7 cellular contexts compared by ENCODE assay signal in genomic region chr2:61851270-61851669, GRCh38. TPM values are rescaled to one million over a fixed set of nuclear protein-coding genes. Genes with fewer than 3 reads are reported as not detected.
DNase-seq lines count a peak whose midpoint lies in the region; ATAC-seq, FAIRE-seq and TF ChIP-seq lines count a peak whose summit lies in the region.
"Not testable (repeated sequence)": the region's sequence is repeated elsewhere in the genome, so short reads cannot be mapped to it uniquely, and the experiment has no call there.

No MANE protein-coding gene starts in this region.

- not testable (repeated sequence) for H3K9me3 ChIP-seq in Panc1 (ENCODE audit: control insufficient read depth, insufficient read depth, low read depth, low read length); K562 (replicated peaks; ENCODE audit: control insufficient read depth, insufficient read depth, low read depth, low read length)

- not testable (repeated sequence) for H3K27ac Mint-ChIP-seq in GM23338, HFFc6, nephron, progenitor cell of endocrine pancreas

- not testable (repeated sequence) for H3K9me2 ChIP-seq in GM23338 (ENCODE audit: insufficient read depth)

- not testable (repeated sequence) for H3K9ac ChIP-seq in K562 (ENCODE audit: insufficient read depth in 1 of 2, low read depth in 2 of 2, low read length in 2 of 2)

- peak; percentile 19 for DNase-seq in GM23338 (ENCODE audit: low spot score)
- DNase-seq in HFFc6; Panc1 (ENCODE audit: low read depth, low spot score); K562 (ENCODE audit: extremely low read depth in 1 of 4, low spot score in 3 of 4); progenitor cell of endocrine pancreas (ENCODE audit: low spot score, unreplicated experiment): not testable (repeated sequence)

- in situ Hi-C loops in Panc1 (cut with HindIII; ENCODE audit: low pct_unique_long_range_greater_than_20kb, low sequenced_read_pairs); K562 (cut with MboI): not testable (repeated sequence)

- FAIRE-seq in K562 (lab: Jason Lieb, UNC) = not testable (repeated sequence)

- H3K36me3 ChIP-seq in GM23338 (ENCODE audit: insufficient read depth); Panc1 (ENCODE audit: control insufficient read depth, insufficient read depth, low read length); K562 (ENCODE audit: control insufficient read depth, insufficient read depth, low read length): not testable (repeated sequence)

- intact Hi-C loops in Panc1 (cut with micrococcal nuclease; ENCODE audit: unreplicated experiment); K562 (cut with micrococcal nuclease): not testable (repeated sequence)

- H4K20me1 ChIP-seq in GM23338 (replicated peaks; ENCODE audit: insufficient read depth); K562 (replicated peaks; ENCODE audit: control insufficient read depth, insufficient read depth, low read length): not testable (repeated sequence)

- H3K4me2 ChIP-seq in GM23338; K562 (ENCODE audit: insufficient read depth, low read length): not testable (repeated sequence)

- H3K9me3 Mint-ChIP-seq in GM23338; HFFc6; nephron; progenitor cell of endocrine pancreas (ENCODE audit: low read depth): not testable (repeated sequence)

- peak in 1 of 2 experiments; percentile 15; a peak in 1 of 4 replicates for TF ChIP-seq RAD21 in K562 (CRISPR knock-in tag; conservative IDR thresholded peaks at IDR 0.05 in 1 of 2, IDR thresholded peaks at IDR 0.05 in 1 of 2)

- H3K9me1 ChIP-seq in K562 (ENCODE audit: control insufficient read depth, insufficient read depth, low read length) = not testable (repeated sequence)

- not testable (repeated sequence) for H3K4me1 ChIP-seq in GM23338 (ENCODE audit: insufficient read depth); Panc1 (ENCODE audit: control insufficient read depth, insufficient read depth, low read length)
- H3K4me1 ChIP-seq in K562 (replicated peaks in 1 of 2; ENCODE audit: control insufficient read depth in 2 of 2, insufficient read depth in 2 of 2, low read length in 2 of 2) = peaks cover 0 to 14% of the 10 kb centered on the region in 2 experiments; a peak in 3 of 5 replicates

- WGBS in K562 (ENCODE audit: insufficient coverage, low coverage, missing lambda C conversion rate) = 23% methylated on average over 10 of the region's 10 CpGs

- not testable (repeated sequence) for H3K36me3 Mint-ChIP-seq in GM23338 (ENCODE audit: low read depth); HFFc6 (ENCODE audit: low read depth); nephron (ENCODE audit: low read depth); progenitor cell of endocrine pancreas (ENCODE audit: insufficient read depth)

- TF ChIP-seq CTCF in 22Rv1 (IDR thresholded peaks at IDR 0.05) (peak; percentile 20; the same call in 1 of the 2 replicates), GM23338 (conservative IDR thresholded peaks at IDR 0.05; ENCODE audit: low read depth in 2 of 2) (peak; percentile 32 to 47), HFFc6 (IDR thresholded peaks at IDR 0.05) (peak; percentile 35), Panc1 (IDR thresholded peaks at IDR 0.05) (peak; percentile 49; the same call in 1 of the 2 replicates), K562 (IDR thresholded peaks at IDR 0.05 in 2 of 3, conservative IDR thresholded peaks at IDR 0.05 in 1 of 3; ENCODE audit: insufficient read depth in 2 of 3, low read depth in 1 of 3, low read length in 3 of 3) (0 out of 6 replicates have a peak, but pooled peaks have one; percentile 9 to 26 (median 12)), progenitor cell of endocrine pancreas (IDR thresholded peaks at IDR 0.05; ENCODE audit: unreplicated experiment) (peak; percentile 8)
- not testable (repeated sequence) for TF ChIP-seq CTCF in nephron (IDR thresholded peaks at IDR 0.05; ENCODE audit: unreplicated experiment in 3 of 3)

- H3K4me3 ChIP-seq in GM23338; Panc1 (ENCODE audit: low read depth in 2 of 2, low read length in 2 of 2); K562: not testable (repeated sequence)

- H3K79me2 ChIP-seq in GM23338 (replicated peaks; ENCODE audit: insufficient read depth); K562 (ENCODE audit: control insufficient read depth, insufficient read depth, low read length): not testable (repeated sequence)

- POLR2A ChIA-PET in Panc1 (lab: Charles Lee) = not testable (repeated sequence)
- POLR2A ChIA-PET in K562 (lab: Yijun Ruan, JAX) = interaction anchor here (1.0 to 1.4 kb wide), 3 partner anchors 9 to 13 kb away, joined by 3 to 4 read pairs (median 3); no protein-coding TSS in a partner anchor

- H3K4me3 Mint-ChIP-seq in GM23338; HFFc6; progenitor cell of endocrine pancreas (ENCODE audit: low read depth): not testable (repeated sequence)
- H3K4me3 Mint-ChIP-seq in nephron = peak overlapping the region; percentile 23 to 55 (median 49)

- not testable (repeated sequence) for TF ChIP-seq EP300 in K562 (IDR thresholded peaks at IDR 0.05; ENCODE audit: low read length)

- not testable (repeated sequence) for H3F3A ChIP-seq in GM23338 (replicated peaks; ENCODE audit: low read depth)

- H3K27me3 Mint-ChIP-seq in GM23338 (ENCODE audit: insufficient read depth, low read depth, poor library complexity) = peaks cover 16% of the 10 kb centered on the region
- H3K27me3 Mint-ChIP-seq in HFFc6 (ENCODE audit: insufficient read depth); nephron (ENCODE audit: low read depth); progenitor cell of endocrine pancreas: not testable (repeated sequence)

- H3K27ac ChIP-seq in 22Rv1; GM23338 (ENCODE audit: low read depth); Panc1 (ENCODE audit: low read length); K562 (ENCODE audit: extremely low read depth, low read depth, low read length): not testable (repeated sequence)

- CTCF ChIA-PET in Panc1 (lab: Charles Lee) = interaction anchor here (0.7 kb wide), 2 partner anchors 37 to 58 kb away, joined by 3 read pairs; no protein-coding TSS in a partner anchor
- CTCF ChIA-PET in K562 (lab: Yijun Ruan, JAX; ENCODE audit: low intra/inter-chr PET ratio) = not testable (repeated sequence)

- not testable (repeated sequence) for BruUV-seq in Panc1 (replicated peaks; lab: Mats Ljungman, UMichigan); K562 (replicated peaks; lab: Mats Ljungman, UMichigan)

- H2AFZ ChIP-seq in GM23338; K562 (ENCODE audit: low read depth, low read length): not testable (repeated sequence)

- H3K27me3 ChIP-seq in GM23338 (ENCODE audit: insufficient read depth); Panc1 (ENCODE audit: control insufficient read depth, insufficient read depth, low read length); K562 (ENCODE audit: control insufficient read depth in 2 of 2, insufficient read depth in 2 of 2, low read length in 2 of 2): not testable (repeated sequence)

- not testable (repeated sequence) for ATAC-seq in GM23338, Panc1, K562

- H3K4me1 Mint-ChIP-seq in GM23338 (peaks cover 11% of the 10 kb centered on the region; the same call in 2 of the 3 replicates), HFFc6 (ENCODE audit: low read depth) (peaks cover 25% of the 10 kb centered on the region)
- not testable (repeated sequence) for H3K4me1 Mint-ChIP-seq in nephron; progenitor cell of endocrine pancreas (ENCODE audit: low read depth)

- not testable (repeated sequence) for TF ChIP-seq POLR2A in K562 (conservative IDR thresholded peaks at IDR 0.05)

RNA-seq across cellular contexts. Expression of gene FAM161A, which starts 2.6 kb away (rescaled TPM):
- total RNA-seq in GM23338 (2014; rRNA removed; shearing (Covaris generic)) = 13.1 and 16.2 TPM in 2 replicates
- polyA plus RNA-seq in GM23338 (2016; fragmentation: Nextera tagmentation; extraction: Ambion mirVana) (24.8 and 27.4 TPM in 2 replicates), K562 (2011; rRNA removed) (0.35 and 0.45 TPM in 2 replicates), K562 (2014; fragmentation: Illumina TruSeq; extraction: Trizol) (1.00 and 1.0 TPM in 2 replicates), K562 (2014; fragmentation: Nextera tagmentation; extraction: Ambion mirVana) (under 1 TPM; 0.29 to 0.39 TPM), K562 (2014; rRNA removed) (0.63 and 1.3 TPM in 2 replicates)
- 1 to 10 TPM; 1.2 to 2.2 (median 1.7) TPM for total RNA-seq in HFFc6 (2021; fragmentation: NEBNext Ultra II Directional; extraction: Animal tissue kit (Norgen Biotek cat#: 25700))
- total RNA-seq in Panc1 (2021; ENCODE audit: unreplicated experiment) (10.1 TPM), K562 (2014; rRNA removed) (0.27 and 0.82 TPM in 2 replicates), K562 (2014; rRNA removed; fragmentation: Illumina TruSeq; extraction: Trizol) (1.4 and 1.6 TPM in 2 replicates), K562 (2015; rRNA removed; fragmentation: Illumina TruSeq; extraction: Trizol) (1.0 and 1.4 TPM in 2 replicates), K562 (2021) (0.72 and 0.80 TPM in 2 replicates), progenitor cell of endocrine pancreas (19.0 and 23.7 TPM in 2 replicates)
- polyA plus RNA-seq in Panc1 (2012; ENCODE audit: insufficient read length) = 4.5 TPM
- 0.53 and 2.1 TPM in 2 replicates for total RNA-seq in K562 (2011; cell fraction: chromatin; rRNA removed; ENCODE audit: low replicate concordance)
- 0.33 and 0.66 TPM in 2 replicates for total RNA-seq in K562 (2011; cell fraction: nucleolus; rRNA removed)
- total RNA-seq in K562 (2011; cell fraction: nucleoplasm; rRNA removed) = 0.46 and 0.59 TPM in 2 replicates
- 0.04 and 0.15 TPM in 2 replicates for polyA plus RNA-seq in K562 (2011; cell fraction: cytosol; rRNA removed)
- 0.37 and 0.58 TPM in 2 replicates for polyA plus RNA-seq in K562 (2011; cell fraction: nucleus; rRNA removed)
- polyA plus RNA-seq in K562 (2012) = 0.40 and 0.57 TPM in 2 replicates
- 0.46 and 0.51 TPM in 2 replicates for polyA minus RNA-seq in K562 (2011; rRNA and poly(A)+ RNA removed)
- polyA minus RNA-seq in K562 (2011; cell fraction: cytosol; rRNA and poly(A)+ RNA removed) = not detected in 2 replicates
- 0.40 and 0.67 TPM in 2 replicates for polyA minus RNA-seq in K562 (2011; cell fraction: nucleus; rRNA and poly(A)+ RNA removed)

RNA-seq across cellular contexts. Expression of gene CCT4, which starts 37.2 kb away (rescaled TPM):
- total RNA-seq in GM23338 (2014; rRNA removed; shearing (Covaris generic)) = 343 and 378 TPM in 2 replicates
- polyA plus RNA-seq in GM23338 (2016; fragmentation: Nextera tagmentation; extraction: Ambion mirVana) (314 and 333 TPM in 2 replicates), K562 (2011; rRNA removed) (230 and 345 TPM in 2 replicates), K562 (2014; fragmentation: Illumina TruSeq; extraction: Trizol) (303 and 305 TPM in 2 replicates), K562 (2014; fragmentation: Nextera tagmentation; extraction: Ambion mirVana) (100 to 1,000 TPM; 101 to 157 TPM), K562 (2014; rRNA removed) (228 and 263 TPM in 2 replicates)
- 100 to 1,000 TPM; 200 to 250 (median 220) TPM for total RNA-seq in HFFc6 (2021; fragmentation: NEBNext Ultra II Directional; extraction: Animal tissue kit (Norgen Biotek cat#: 25700))
- total RNA-seq in Panc1 (2021; ENCODE audit: unreplicated experiment) (239 TPM), K562 (2014; rRNA removed) (247 and 314 TPM in 2 replicates), K562 (2014; rRNA removed; fragmentation: Illumina TruSeq; extraction: Trizol) (367 and 401 TPM in 2 replicates), K562 (2015; rRNA removed; fragmentation: Illumina TruSeq; extraction: Trizol) (334 and 336 TPM in 2 replicates), K562 (2021) (368 and 369 TPM in 2 replicates), progenitor cell of endocrine pancreas (166 and 167 TPM in 2 replicates)
- 141 TPM for polyA plus RNA-seq in Panc1 (2012; ENCODE audit: insufficient read length)
- 61.0 and 77.5 TPM in 2 replicates for total RNA-seq in K562 (2011; cell fraction: chromatin; rRNA removed; ENCODE audit: low replicate concordance)
- total RNA-seq in K562 (2011; cell fraction: nucleolus; rRNA removed) = 53.8 and 58.2 TPM in 2 replicates
- 73.7 and 82.9 TPM in 2 replicates for total RNA-seq in K562 (2011; cell fraction: nucleoplasm; rRNA removed)
- 96.7 and 163 TPM in 2 replicates for polyA plus RNA-seq in K562 (2011; cell fraction: cytosol; rRNA removed)
- 72.5 and 101 TPM in 2 replicates for polyA plus RNA-seq in K562 (2011; cell fraction: nucleus; rRNA removed)
- 283 and 320 TPM in 2 replicates for polyA plus RNA-seq in K562 (2012)
- polyA minus RNA-seq in K562 (2011; rRNA and poly(A)+ RNA removed) = 268 and 284 TPM in 2 replicates
- 186 and 192 TPM in 2 replicates for polyA minus RNA-seq in K562 (2011; cell fraction: cytosol; rRNA and poly(A)+ RNA removed)
- 34.2 and 51.4 TPM in 2 replicates for polyA minus RNA-seq in K562 (2011; cell fraction: nucleus; rRNA and poly(A)+ RNA removed)

RNA-seq across cellular contexts. Expression of gene COMMD1, which starts 54.2 kb away (rescaled TPM):
- 19.1 and 54.9 TPM in 2 replicates for total RNA-seq in GM23338 (2014; rRNA removed; shearing (Covaris generic))
- polyA plus RNA-seq in GM23338 (2016; fragmentation: Nextera tagmentation; extraction: Ambion mirVana) (73.9 and 83.7 TPM in 2 replicates), K562 (2011; rRNA removed) (31.3 and 35.6 TPM in 2 replicates), K562 (2014; fragmentation: Illumina TruSeq; extraction: Trizol) (21.4 and 21.7 TPM in 2 replicates), K562 (2014; fragmentation: Nextera tagmentation; extraction: Ambion mirVana) (10 to 100 TPM; 56.6 to 77.0 TPM), K562 (2014; rRNA removed) (17.3 and 22.7 TPM in 2 replicates)
- total RNA-seq in HFFc6 (2021; fragmentation: NEBNext Ultra II Directional; extraction: Animal tissue kit (Norgen Biotek cat#: 25700)) = 10 to 100 TPM; 41.1 to 53.6 (median 48.3) TPM
- total RNA-seq in Panc1 (2021; ENCODE audit: unreplicated experiment) (40.3 TPM), K562 (2014; rRNA removed) (14.4 and 15.4 TPM in 2 replicates), K562 (2014; rRNA removed; fragmentation: Illumina TruSeq; extraction: Trizol) (21.4 and 23.6 TPM in 2 replicates), K562 (2015; rRNA removed; fragmentation: Illumina TruSeq; extraction: Trizol) (19.6 and 21.2 TPM in 2 replicates), K562 (2021) (16.9 and 18.2 TPM in 2 replicates), progenitor cell of endocrine pancreas (33.0 and 34.9 TPM in 2 replicates)
- polyA plus RNA-seq in Panc1 (2012; ENCODE audit: insufficient read length) = 65.0 TPM
- 14.1 and 18.1 TPM in 2 replicates for total RNA-seq in K562 (2011; cell fraction: chromatin; rRNA removed; ENCODE audit: low replicate concordance)
- 8.0 and 10.3 TPM in 2 replicates for total RNA-seq in K562 (2011; cell fraction: nucleolus; rRNA removed)
- total RNA-seq in K562 (2011; cell fraction: nucleoplasm; rRNA removed) = 8.6 and 13.4 TPM in 2 replicates
- polyA plus RNA-seq in K562 (2011; cell fraction: cytosol; rRNA removed) = 16.0 and 21.1 TPM in 2 replicates
- polyA plus RNA-seq in K562 (2011; cell fraction: nucleus; rRNA removed) = 9.4 and 10.7 TPM in 2 replicates
- 35.7 and 84.8 TPM in 2 replicates for polyA plus RNA-seq in K562 (2012)
- polyA minus RNA-seq in K562 (2011; rRNA and poly(A)+ RNA removed) = 10.6 and 14.1 TPM in 2 replicates
- 4.1 and 7.3 TPM in 2 replicates for polyA minus RNA-seq in K562 (2011; cell fraction: cytosol; rRNA and poly(A)+ RNA removed)
- 2.8 and 6.6 TPM in 2 replicates for polyA minus RNA-seq in K562 (2011; cell fraction: nucleus; rRNA and poly(A)+ RNA removed)
